11 cellular contexts compared by ENCODE assay signal in the genomic region with DNA sequence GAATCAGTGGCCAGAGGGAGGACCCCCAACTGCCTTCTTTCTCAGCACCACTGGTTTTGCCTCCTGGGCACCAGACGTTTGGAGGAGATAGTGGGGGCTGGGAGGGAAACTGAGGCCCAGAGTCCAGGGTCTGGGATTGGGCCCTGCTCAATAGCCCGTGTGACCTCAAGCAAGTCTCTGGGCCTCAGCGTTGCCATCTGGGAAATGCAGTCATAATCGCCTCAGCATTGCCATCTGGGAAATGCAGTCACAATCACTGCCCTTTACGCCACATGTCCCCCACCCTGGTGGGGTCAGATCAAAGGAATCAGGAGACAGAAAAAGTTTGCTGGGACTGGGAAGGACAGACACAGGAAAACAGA. TPM values are rescaled to one million over a fixed set of nuclear protein-coding genes. Genes with fewer than 3 reads are reported as not detected.
DNase-seq lines count a peak whose midpoint lies in the region; ATAC-seq, FAIRE-seq and TF ChIP-seq lines count a peak whose summit lies in the region.
"Had no signal": no experiment of that assay in that cellular context is flagged by ENCODE, and none has a peak within 500 bp of the region (broad histone marks: within the 10 kb centered on the region; RNA-seq: fewer than 3 reads in every experiment).

No MANE protein-coding gene starts in this region.

- H3K27me3 ChIP-seq in HepG2 (ENCODE audit: control insufficient read depth in 1 of 2, insufficient read depth in 2 of 2, low read length in 2 of 2) (peaks cover under 1 to 33% of the 10 kb centered on the region in 2 experiments; a peak in 3 of 5 replicates), right lobe of liver (no peaks in the 10 kb centered on the region), upper lobe of left lung (no peaks in the 10 kb centered on the region)
- H3K27me3 ChIP-seq: neural progenitor cell had no signal

- peak overlapping the region; percentile 99 for H3K4me3 Mint-ChIP-seq in activated CD8-positive, alpha-beta T cell treated with anti-CD3 and anti-CD28 coated beads for 36 hours
- peak overlapping the region; percentile 98 for H3K4me3 Mint-ChIP-seq in memory B cell
- H3K4me3 Mint-ChIP-seq: neural progenitor cell had no signal

- H3K36me3 Mint-ChIP-seq in activated CD8-positive, alpha-beta T cell treated with anti-CD3 and anti-CD28 coated beads for 36 hours (ENCODE audit: low read depth) = peaks cover 30% of the 10 kb centered on the region
- H3K36me3 Mint-ChIP-seq in memory B cell = peaks cover 10% of the 10 kb centered on the region
- H3K36me3 Mint-ChIP-seq: neural progenitor cell had no signal

- H3K4me1 ChIP-seq in HepG2 (ENCODE audit: insufficient read depth, low read length) (peaks cover 24% of the 10 kb centered on the region), right lobe of liver (no peaks in the 10 kb centered on the region), upper lobe of left lung (peaks cover 20 to 29% (median 23%) of the 10 kb centered on the region in 4 donors)

- no peak for TF ChIP-seq CTCF in HepG2 (CRISPR knock-in tag; IDR thresholded peaks at IDR 0.05)
- TF ChIP-seq CTCF in right lobe of liver (IDR thresholded peaks at IDR 0.05) = no peak
- TF ChIP-seq CTCF in activated CD8-positive, alpha-beta T cell treated with anti-CD3 and anti-CD28 coated beads for 36 hours (IDR thresholded peaks at IDR 0.05) = no peak
- TF ChIP-seq CTCF in upper lobe of left lung (IDR thresholded peaks at IDR 0.05) = no peak

- H3K9me3 Mint-ChIP-seq in activated CD8-positive, alpha-beta T cell treated with anti-CD3 and anti-CD28 coated beads for 36 hours = no peaks in the 10 kb centered on the region
- no peaks in the 10 kb centered on the region for H3K9me3 Mint-ChIP-seq in memory B cell
- H3K9me3 Mint-ChIP-seq: neural progenitor cell had no signal

- H4K20me1 ChIP-seq in HepG2 (ENCODE audit: insufficient read depth, low read length) = no peaks in the 10 kb centered on the region

- TF ChIP-seq RAD21 in HepG2 (CRISPR knock-in tag; IDR thresholded peaks at IDR 0.05) = no peak

- no peak for TF ChIP-seq POLR2A in HepG2 (IDR thresholded peaks at IDR 0.05; ENCODE audit: insufficient read depth in 1 of 2, low read depth in 2 of 2, low read length in 2 of 2)
- no peak for TF ChIP-seq POLR2A in right lobe of liver (IDR thresholded peaks at IDR 0.05)
- TF ChIP-seq POLR2A in upper lobe of left lung (IDR thresholded peaks at IDR 0.05) = no peak

- intact Hi-C loops in HepG2 (cut with micrococcal nuclease; ENCODE audit: unreplicated experiment) (no loop called here), right lobe of liver (cut with DNase I) (loop anchor here in 1 of 2 donors (5.0 kb wide), 1 partner anchor 185 kb away; no protein-coding TSS in a partner anchor)
- intact Hi-C loops in activated CD8-positive, alpha-beta T cell treated with anti-CD3 and anti-CD28 coated beads for 36 hours (cut with micrococcal nuclease) = no loop called here

- H3K27me3 Mint-ChIP-seq in activated CD8-positive, alpha-beta T cell treated with anti-CD3 and anti-CD28 coated beads for 36 hours = no peaks in the 10 kb centered on the region
- H3K27me3 Mint-ChIP-seq in memory B cell = no peaks in the 10 kb centered on the region

- no peak for FAIRE-seq in HepG2 (lab: Jason Lieb, UNC)
- FAIRE-seq: endometrium had no signal

- H3K4me3 ChIP-seq in HepG2 (replicated peaks in 1 of 3; ENCODE audit: insufficient read depth in 1 of 3, low read depth in 2 of 3, low read length in 3 of 3) = no peak overlapping the region
- peak overlapping the region in 1 of 3 donors; percentile 14 for H3K4me3 ChIP-seq in right lobe of liver
- peak overlapping the region in 3 of 4 donors; percentile 31 to 43 (median 40) for H3K4me3 ChIP-seq in upper lobe of left lung
- H3K4me3 ChIP-seq: neural progenitor cell had no signal

- 40% methylated on average over 2 of the region's 5 CpGs for WGBS in HepG2 (ENCODE audit: low lambda C conversion rate)
- 53% methylated on average over 4 of the region's 5 CpGs for WGBS in right lobe of liver (ENCODE audit: insufficient coverage, low coverage, low lambda C conversion rate, missing lambda C conversion rate)
- 50 to 67% methylated on average over 3 to 5 of the region's 5 CpGs for whole genome bisulfite sequencing in upper lobe of left lung, 2 donors

- no peak overlapping the region for H2AFZ ChIP-seq in HepG2 (ENCODE audit: low read length)

- H3K9me3 ChIP-seq in HepG2 (ENCODE audit: low read length) = no peaks in the 10 kb centered on the region
- no peaks in the 10 kb centered on the region for H3K9me3 ChIP-seq in right lobe of liver
- H3K9me3 ChIP-seq in upper lobe of left lung = no peaks in the 10 kb centered on the region

- H3K27ac ChIP-seq in HepG2 (ENCODE audit: extremely low read length, insufficient read depth, low read length) (no peak overlapping the region), right lobe of liver (no peak overlapping the region), upper lobe of left lung (peak overlapping the region; percentile 27 to 98 (median 64))
- H3K27ac ChIP-seq: neural progenitor cell had no signal

- no peaks in the 10 kb centered on the region for H3K79me2 ChIP-seq in HepG2 (ENCODE audit: insufficient read depth, low read length)

- ATAC-seq in HepG2 (no peak), right lobe of liver (no peak), memory B cell (ENCODE audit: low read depth) (no peak), upper lobe of left lung (ENCODE audit: low FRiP score in 2 of 2) (no peak), GM21717 (IDR thresholded peaks at IDR 0.05; ENCODE audit: unreplicated experiment) (no peak)
- no peak for ATAC-seq in activated CD8-positive, alpha-beta T cell treated with anti-CD3 and anti-CD28 coated beads for 36 hours

- POLR2A ChIA-PET in HepG2 (lab: Yijun Ruan, JAX) = no interaction called here
- POLR2A ChIA-PET in activated CD8-positive, alpha-beta T cell treated with anti-CD3 and anti-CD28 coated beads for 36 hours (lab: Charles Lee) = interaction anchor here (4.5 kb wide), 1 partner anchor 7 kb away, joined by 32 read pairs; the partner anchor contains the start of gene CDK9

- H3K9ac ChIP-seq in HepG2 (ENCODE audit: insufficient read depth, low read depth, low read length) = no peak overlapping the region
- H3K9ac ChIP-seq: neural progenitor cell had no signal

- DNase-seq in HepG2 (ENCODE audit: low spot score) (no peak), right lobe of liver (no peak), memory B cell (ENCODE audit: low spot score in 2 of 2) (no peak), upper lobe of left lung (no peak), hippocampal formation (lab: John Stamatoyannopoulos, UW) (no peak)
- peak; percentile 61 for DNase-seq in activated CD8-positive, alpha-beta T cell treated with anti-CD3 and anti-CD28 coated beads for 36 hours
- DNase-seq in NK-92 treated with Interleukin-12 subunit alpha and Interleukin-12 subunit beta, amount 100 ng/mL, for 24 hours (lab: John Stamatoyannopoulos, UW) = no peak
- DNase-seq: NCI-H1417 treated with DMSO at 0.1 percent for 48 hours had no signal

- H3K27ac Mint-ChIP-seq in activated CD8-positive, alpha-beta T cell treated with anti-CD3 and anti-CD28 coated beads for 36 hours = peak overlapping the region; percentile 99
- peak overlapping the region; percentile 90 for H3K27ac Mint-ChIP-seq in memory B cell
- H3K27ac Mint-ChIP-seq: neural progenitor cell had no signal

- H3K4me2 ChIP-seq in HepG2 (ENCODE audit: low read depth, low read length) = no peak overlapping the region
- H3K4me2 ChIP-seq: neural progenitor cell had no signal

- H3K36me3 ChIP-seq in HepG2 (replicated peaks in 1 of 2; ENCODE audit: control insufficient read depth in 1 of 2, insufficient read depth in 2 of 2, low read length in 2 of 2) (no peaks in the 10 kb centered on the region), right lobe of liver (no peaks in the 10 kb centered on the region), upper lobe of left lung (peaks cover 0 to 3% (median 0%) of the 10 kb centered on the region in 4 donors)
- H3K36me3 ChIP-seq: neural progenitor cell had no signal

- peaks cover 32% of the 10 kb centered on the region for H3K4me1 Mint-ChIP-seq in activated CD8-positive, alpha-beta T cell treated with anti-CD3 and anti-CD28 coated beads for 36 hours (ENCODE audit: low read depth)
- H3K4me1 Mint-ChIP-seq in memory B cell = peaks cover 18% of the 10 kb centered on the region

- TF ChIP-seq EP300 in HepG2 (IDR thresholded peaks at IDR 0.05; ENCODE audit: low read depth in 2 of 2, low read length in 2 of 2) = no peak
- no peak for TF ChIP-seq EP300 in HepG2 (CRISPR knock-in tag; IDR thresholded peaks at IDR 0.05; ENCODE audit: borderline replicate concordance)
- no peak for TF ChIP-seq EP300 in upper lobe of left lung (IDR thresholded peaks at IDR 0.05)

- BruUV-seq in HepG2 (replicated peaks; lab: Mats Ljungman, UMichigan) = no TSS peak

- in situ Hi-C loops in HepG2 (cut with HindIII; ENCODE audit: extremely low pct_ligation_motif_present, low pct_unique_long_range_greater_than_20kb) = no loop called here

- CTCF ChIA-PET in HepG2 (lab: Yijun Ruan, JAX; ENCODE audit: low intra/inter-chr PET ratio, low total read pairs) = no interaction called here
- CTCF ChIA-PET in activated CD8-positive, alpha-beta T cell treated with anti-CD3 and anti-CD28 coated beads for 36 hours (lab: Charles Lee) = interaction anchor here (1.2 to 16.0 kb wide), 3 partner anchors 6 to 144 kb away, joined by 4 to 144 read pairs (median 5); partner anchors contain the start of genes CDK9, SH2D3C and TOR2A

RNA-seq across cellular contexts. Expression of gene SH2D3C, which starts 1.6 kb away (rescaled TPM):
- total RNA-seq in HepG2 (2016; rRNA removed; fragmentation: Illumina TruSeq; extraction: Trizol) (not detected in 2 replicates), right lobe of liver (1 to 10 TPM; 1.7 to 5.6 (median 2.7) TPM), upper lobe of left lung (10 to 100 TPM; 17.5 to 90.4 (median 37.5) TPM)
- total RNA-seq in HepG2 (2016; cell fraction: cytosol; rRNA removed; fragmentation: Illumina TruSeq; extraction: Trizol; ENCODE audit: low read depth) = not detected in 2 replicates
- total RNA-seq in HepG2 (2016; cell fraction: insoluble cytoplasmic fraction; rRNA removed; fragmentation: Illumina TruSeq; extraction: Trizol) = not detected in 2 replicates
- total RNA-seq in HepG2 (2016; cell fraction: membrane; rRNA removed; fragmentation: Illumina TruSeq; extraction: Trizol) = not detected in 2 replicates
- not detected in 2 replicates for total RNA-seq in HepG2 (2016; cell fraction: nucleus; rRNA removed; fragmentation: Illumina TruSeq; extraction: Trizol)
- not detected in 2 replicates for polyA plus RNA-seq in HepG2 (2011; rRNA removed)
- polyA plus RNA-seq in HepG2 (2011; cell fraction: cytosol; rRNA removed) = 0.03 TPM in 1 of 2 replicates, not detected in the other
- polyA plus RNA-seq in HepG2 (2011; cell fraction: nucleus; rRNA removed) = not detected in 2 replicates
- 0.19 TPM in 1 of 2 replicates, not detected in the other for polyA plus RNA-seq in HepG2 (2012)
- not detected in 2 replicates for polyA plus RNA-seq in HepG2 (2016; cell fraction: cytosol; fragmentation: Illumina TruSeq; extraction: Trizol; ENCODE audit: low read depth)
- polyA plus RNA-seq in HepG2 (2016; cell fraction: insoluble cytoplasmic fraction; fragmentation: Illumina TruSeq; extraction: Trizol; ENCODE audit: low read depth) = not detected in 2 replicates
- not detected in 2 replicates for polyA plus RNA-seq in HepG2 (2016; cell fraction: membrane; fragmentation: Illumina TruSeq; extraction: Trizol; ENCODE audit: low read depth)
- not detected in 2 replicates for polyA plus RNA-seq in HepG2 (2016; cell fraction: nucleus; fragmentation: Illumina TruSeq; extraction: Trizol; ENCODE audit: insufficient read depth, low read depth)
- polyA minus RNA-seq in HepG2 (2011; rRNA and poly(A)+ RNA removed; ENCODE audit: low replicate concordance) = 0.20 and 0.84 TPM in 2 replicates
- not detected in 2 replicates for polyA minus RNA-seq in HepG2 (2011; cell fraction: cytosol; rRNA and poly(A)+ RNA removed)
- polyA minus RNA-seq in HepG2 (2011; cell fraction: nucleus; rRNA and poly(A)+ RNA removed) = not detected in 2 replicates
- 10 to 100 TPM; 29.9 to 30.3 TPM for total RNA-seq in activated CD8-positive, alpha-beta T cell treated with anti-CD3 and anti-CD28 coated beads for 36 hours

RNA-seq across cellular contexts. Expression of gene CDK9, which starts 8.9 kb away (rescaled TPM):
- total RNA-seq in HepG2 (2016; rRNA removed; fragmentation: Illumina TruSeq; extraction: Trizol) (16.8 TPM in 2 replicates), right lobe of liver (100 to 1,000 TPM in 1 of 6 experiments, 10 to 100 TPM in 5; 49.4 to 107 (median 54.5) TPM), upper lobe of left lung (100 to 1,000 TPM in 3 of 6 donors, 10 to 100 TPM in 3; 69.8 to 168 (median 106) TPM)
- 5.3 and 6.3 TPM in 2 replicates for total RNA-seq in HepG2 (2016; cell fraction: cytosol; rRNA removed; fragmentation: Illumina TruSeq; extraction: Trizol; ENCODE audit: low read depth)
- total RNA-seq in HepG2 (2016; cell fraction: insoluble cytoplasmic fraction; rRNA removed; fragmentation: Illumina TruSeq; extraction: Trizol) = 14.3 and 15.5 TPM in 2 replicates
- 13.1 and 13.7 TPM in 2 replicates for total RNA-seq in HepG2 (2016; cell fraction: membrane; rRNA removed; fragmentation: Illumina TruSeq; extraction: Trizol)
- 13.7 and 14.2 TPM in 2 replicates for total RNA-seq in HepG2 (2016; cell fraction: nucleus; rRNA removed; fragmentation: Illumina TruSeq; extraction: Trizol)
- 21.5 and 26.1 TPM in 2 replicates for polyA plus RNA-seq in HepG2 (2011; rRNA removed)
- polyA plus RNA-seq in HepG2 (2011; cell fraction: cytosol; rRNA removed) = 16.1 and 24.8 TPM in 2 replicates
- polyA plus RNA-seq in HepG2 (2011; cell fraction: nucleus; rRNA removed) = 85.3 and 97.2 TPM in 2 replicates
- 18.5 and 23.5 TPM in 2 replicates for polyA plus RNA-seq in HepG2 (2012)
- 7.2 and 7.8 TPM in 2 replicates for polyA plus RNA-seq in HepG2 (2016; cell fraction: cytosol; fragmentation: Illumina TruSeq; extraction: Trizol; ENCODE audit: low read depth)
- polyA plus RNA-seq in HepG2 (2016; cell fraction: insoluble cytoplasmic fraction; fragmentation: Illumina TruSeq; extraction: Trizol; ENCODE audit: low read depth) = 21.4 and 33.5 TPM in 2 replicates
- polyA plus RNA-seq in HepG2 (2016; cell fraction: membrane; fragmentation: Illumina TruSeq; extraction: Trizol; ENCODE audit: low read depth) = 10.9 and 12.8 TPM in 2 replicates
- 35.3 and 35.6 TPM in 2 replicates for polyA plus RNA-seq in HepG2 (2016; cell fraction: nucleus; fragmentation: Illumina TruSeq; extraction: Trizol; ENCODE audit: insufficient read depth, low read depth)
- 47.9 and 105 TPM in 2 replicates for polyA minus RNA-seq in HepG2 (2011; rRNA and poly(A)+ RNA removed; ENCODE audit: low replicate concordance)
- 13.9 and 18.8 TPM in 2 replicates for polyA minus RNA-seq in HepG2 (2011; cell fraction: cytosol; rRNA and poly(A)+ RNA removed)
- 27.6 and 29.4 TPM in 2 replicates for polyA minus RNA-seq in HepG2 (2011; cell fraction: nucleus; rRNA and poly(A)+ RNA removed)
- total RNA-seq in activated CD8-positive, alpha-beta T cell treated with anti-CD3 and anti-CD28 coated beads for 36 hours = 10 to 100 TPM; 86.2 to 91.6 TPM

RNA-seq across cellular contexts. Expression of gene FPGS, which starts 25.8 kb away (rescaled TPM):
- total RNA-seq in HepG2 (2016; rRNA removed; fragmentation: Illumina TruSeq; extraction: Trizol) = 20.3 and 35.6 TPM in 2 replicates
- 7.4 and 10.3 TPM in 2 replicates for total RNA-seq in HepG2 (2016; cell fraction: cytosol; rRNA removed; fragmentation: Illumina TruSeq; extraction: Trizol; ENCODE audit: low read depth)
- total RNA-seq in HepG2 (2016; cell fraction: insoluble cytoplasmic fraction; rRNA removed; fragmentation: Illumina TruSeq; extraction: Trizol) = 18.5 and 37.2 TPM in 2 replicates
- 18.1 and 18.9 TPM in 2 replicates for total RNA-seq in HepG2 (2016; cell fraction: membrane; rRNA removed; fragmentation: Illumina TruSeq; extraction: Trizol)
- 26.8 and 31.7 TPM in 2 replicates for total RNA-seq in HepG2 (2016; cell fraction: nucleus; rRNA removed; fragmentation: Illumina TruSeq; extraction: Trizol)
- 36.8 and 41.3 TPM in 2 replicates for polyA plus RNA-seq in HepG2 (2011; rRNA removed)
- 20.2 and 34.2 TPM in 2 replicates for polyA plus RNA-seq in HepG2 (2011; cell fraction: cytosol; rRNA removed)
- 102 and 128 TPM in 2 replicates for polyA plus RNA-seq in HepG2 (2011; cell fraction: nucleus; rRNA removed)
- polyA plus RNA-seq in HepG2 (2012) = 16.9 and 23.2 TPM in 2 replicates
- 8.3 and 9.4 TPM in 2 replicates for polyA plus RNA-seq in HepG2 (2016; cell fraction: cytosol; fragmentation: Illumina TruSeq; extraction: Trizol; ENCODE audit: low read depth)
- polyA plus RNA-seq in HepG2 (2016; cell fraction: insoluble cytoplasmic fraction; fragmentation: Illumina TruSeq; extraction: Trizol; ENCODE audit: low read depth) = 21.4 and 32.6 TPM in 2 replicates
- 12.8 and 13.0 TPM in 2 replicates for polyA plus RNA-seq in HepG2 (2016; cell fraction: membrane; fragmentation: Illumina TruSeq; extraction: Trizol; ENCODE audit: low read depth)
- 68.3 and 83.1 TPM in 2 replicates for polyA plus RNA-seq in HepG2 (2016; cell fraction: nucleus; fragmentation: Illumina TruSeq; extraction: Trizol; ENCODE audit: insufficient read depth, low read depth)
- polyA minus RNA-seq in HepG2 (2011; rRNA and poly(A)+ RNA removed; ENCODE audit: low replicate concordance) = 71.8 and 195 TPM in 2 replicates
- 13.5 and 19.9 TPM in 2 replicates for polyA minus RNA-seq in HepG2 (2011; cell fraction: cytosol; rRNA and poly(A)+ RNA removed)
- polyA minus RNA-seq in HepG2 (2011; cell fraction: nucleus; rRNA and poly(A)+ RNA removed) = 25.4 and 26.6 TPM in 2 replicates
- 10 to 100 TPM; 44.3 to 68.5 (median 56.9) TPM for total RNA-seq in right lobe of liver
- 10 to 100 TPM; 79.8 to 80.4 TPM for total RNA-seq in activated CD8-positive, alpha-beta T cell treated with anti-CD3 and anti-CD28 coated beads for 36 hours
- total RNA-seq in upper lobe of left lung = 100 to 1,000 TPM in 2 of 6 donors, 10 to 100 TPM in 4; 85.1 to 337 (median 95.5) TPM

RNA-seq across cellular contexts. Expression of gene TOR2A, which starts 41.8 kb away (rescaled TPM):
- total RNA-seq in HepG2 (2016; rRNA removed; fragmentation: Illumina TruSeq; extraction: Trizol) = 5.5 and 7.2 TPM in 2 replicates
- 5.2 and 7.3 TPM in 2 replicates for total RNA-seq in HepG2 (2016; cell fraction: cytosol; rRNA removed; fragmentation: Illumina TruSeq; extraction: Trizol; ENCODE audit: low read depth)
- 4.5 and 7.9 TPM in 2 replicates for total RNA-seq in HepG2 (2016; cell fraction: insoluble cytoplasmic fraction; rRNA removed; fragmentation: Illumina TruSeq; extraction: Trizol)
- total RNA-seq in HepG2 (2016; cell fraction: membrane; rRNA removed; fragmentation: Illumina TruSeq; extraction: Trizol) = 7.9 and 11.8 TPM in 2 replicates
- total RNA-seq in HepG2 (2016; cell fraction: nucleus; rRNA removed; fragmentation: Illumina TruSeq; extraction: Trizol) = 6.0 and 8.4 TPM in 2 replicates
- polyA plus RNA-seq in HepG2 (2011; rRNA removed) = 3.5 and 4.9 TPM in 2 replicates
- polyA plus RNA-seq in HepG2 (2011; cell fraction: cytosol; rRNA removed) = 3.9 and 7.0 TPM in 2 replicates
- 10.9 and 13.2 TPM in 2 replicates for polyA plus RNA-seq in HepG2 (2011; cell fraction: nucleus; rRNA removed)
- 3.9 and 5.6 TPM in 2 replicates for polyA plus RNA-seq in HepG2 (2012)
- 7.5 and 14.0 TPM in 2 replicates for polyA plus RNA-seq in HepG2 (2016; cell fraction: cytosol; fragmentation: Illumina TruSeq; extraction: Trizol; ENCODE audit: low read depth)
- polyA plus RNA-seq in HepG2 (2016; cell fraction: insoluble cytoplasmic fraction; fragmentation: Illumina TruSeq; extraction: Trizol; ENCODE audit: low read depth) = 8.1 and 8.2 TPM in 2 replicates
- polyA plus RNA-seq in HepG2 (2016; cell fraction: membrane; fragmentation: Illumina TruSeq; extraction: Trizol; ENCODE audit: low read depth) = 13.5 and 15.3 TPM in 2 replicates
- polyA plus RNA-seq in HepG2 (2016; cell fraction: nucleus; fragmentation: Illumina TruSeq; extraction: Trizol; ENCODE audit: insufficient read depth, low read depth) = 15.9 and 17.9 TPM in 2 replicates
- polyA minus RNA-seq in HepG2 (2011; rRNA and poly(A)+ RNA removed; ENCODE audit: low replicate concordance) = 5.5 and 15.6 TPM in 2 replicates
- polyA minus RNA-seq in HepG2 (2011; cell fraction: cytosol; rRNA and poly(A)+ RNA removed) = 3.2 and 3.6 TPM in 2 replicates
- 2.4 and 3.0 TPM in 2 replicates for polyA minus RNA-seq in HepG2 (2011; cell fraction: nucleus; rRNA and poly(A)+ RNA removed)
- 10 to 100 TPM in 2 of 6 experiments, 1 to 10 TPM in 4; 6.1 to 15.3 (median 7.7) TPM for total RNA-seq in right lobe of liver
- 10 to 100 TPM; 14.4 to 16.1 TPM for total RNA-seq in activated CD8-positive, alpha-beta T cell treated with anti-CD3 and anti-CD28 coated beads for 36 hours
- 10 to 100 TPM; 11.4 to 27.2 (median 21.0) TPM for total RNA-seq in upper lobe of left lung

Comparison
In these comparisons a context has a peak if more than half of its experiments do, and no peak if none do; other contexts are left out.
1. H3K27ac ChIP-seq: peak in upper lobe of left lung (4 of 4); none in HepG2 (single experiment) and right lobe of liver (0 of 3).
2. H3K4me3 ChIP-seq: peak in upper lobe of left lung (3 of 4); none in HepG2 (0 of 3).